Comparison of ENCODE assay signal across 21 cellular contexts in genomic region chr2:163884416-163884815, GRCh38.
"Had no signal": no experiment of that assay in that cellular context is flagged by ENCODE, and none has a peak within 500 bp of the region (broad histone marks: within the 10 kb centered on the region; RNA-seq: fewer than 3 reads in every experiment).

No MANE protein-coding gene starts in this region.

- H3K79me2 ChIP-seq: hepatocyte had no signal

- H3K4me3 ChIP-seq: cardiac muscle cell, esophagus squamous epithelium, hepatocyte, skin epidermis, testis, upper lobe of left lung had no signal

- H2AFZ ChIP-seq: hepatocyte had no signal

- H3K27me3 ChIP-seq: cardiac muscle cell, esophagus squamous epithelium, foreskin keratinocyte, hepatocyte, testis, upper lobe of left lung had no signal

- H3K9me3 ChIP-seq: esophagus squamous epithelium, testis, upper lobe of left lung had no signal

- H3K4me2 ChIP-seq: hepatocyte had no signal

- H3K4me1 ChIP-seq: esophagus squamous epithelium, foreskin keratinocyte, testis, upper lobe of left lung had no signal

- H3K36me3 ChIP-seq: cardiac muscle cell, esophagus squamous epithelium, upper lobe of left lung had no signal

- H3K27ac ChIP-seq: cardiac muscle cell, esophagus squamous epithelium, foreskin keratinocyte, hepatocyte, skin epidermis, testis, upper lobe of left lung had no signal

- DNase-seq: activated CD4-positive, alpha-beta memory T cell treated with anti-CD3 and anti-CD28 coated beads for 36 hours; activated naive CD8-positive, alpha-beta T cell treated with anti-CD3 and anti-CD28 coated beads for 36 hours; activated T-cell treated with anti-CD3 and anti-CD28 coated beads for 4 hours; amniotic stem cell; dermis blood vessel endothelial cell; effector memory CD4-positive, alpha-beta T cell; esophagus squamous epithelium; foreskin keratinocyte; left cardiac atrium; mesendoderm; nephron progenitor cell; nucleus accumbens; stimulated activated CD4-positive, alpha-beta T cell treated with anti-CD3 and anti-CD28 coated beads, Interleukin-15, amount 100 ng/mL, for 24 hours; stimulated activated CD4-positive, alpha-beta T cell treated with anti-CD3 and anti-CD28 coated beads, Interleukin-2, amount 100 ng/mL, for 48 hours; stimulated activated naive CD8-positive, alpha-beta T cell treated with anti-CD3 and anti-CD28 coated beads, Interleukin-15, amount 100 ng/mL, for 72 hours; T-helper 2 cell; testis; upper lobe of left lung had no signal
